In genomic region chr15:64443747-64444621, GRCh38 we compare ENCODE assay signal across 8 cellular contexts. TPM values are rescaled to one million over a fixed set of nuclear protein-coding genes. Genes with fewer than 3 reads are reported as not detected.
DNase-seq lines count a peak whose midpoint lies in the region; ATAC-seq and TF ChIP-seq lines count a peak whose summit lies in the region.

No MANE protein-coding gene starts in this region.

- no peak overlapping the region for H3K9ac ChIP-seq in fibroblast of lung (ENCODE audit: insufficient read depth, low read length)

- H3K4me2 ChIP-seq in fibroblast of lung (ENCODE audit: extremely low read depth, insufficient read depth, low read length), result peak overlapping the region; percentile 72

- ATAC-seq in GM21825 (IDR thresholded peaks at IDR 0.05; ENCODE audit: unreplicated experiment) (peak; percentile 46), GM18517 (IDR thresholded peaks at IDR 0.05; ENCODE audit: unreplicated experiment) (no peak), GM19467 (IDR thresholded peaks at IDR 0.05; ENCODE audit: unreplicated experiment) (no peak)

- no peak overlapping the region; the same call in none of the 2 replicates for H3K4me3 ChIP-seq in GM06990 (replicated peaks; ENCODE audit: low read depth, low read length)
- no peak overlapping the region for H3K4me3 ChIP-seq in fibroblast of lung (replicated peaks in 1 of 4; ENCODE audit: control extremely low read depth in 1 of 4, insufficient read depth in 1 of 4, low read depth in 3 of 4, low read length in 4 of 4)
- H3K4me3 ChIP-seq in stomach, result no peak overlapping the region

- peak; percentile 59 for DNase-seq in GM06990 (ENCODE audit: extremely low read depth, insufficient read length)
- DNase-seq in RWPE1 (ENCODE audit: low spot score), result peak; percentile 90
- peak; percentile 78 to 93 for DNase-seq in fibroblast of lung (ENCODE audit: low read depth in 2 of 2)
- no peak for DNase-seq in stomach
- DNase-seq in HK-2 (ENCODE audit: unreplicated experiment), result no peak

- H3K79me2 ChIP-seq in fibroblast of lung (ENCODE audit: control insufficient read depth, insufficient read depth, low read length), result no peaks in the 10 kb centered on the region

- H3K4me1 ChIP-seq in fibroblast of lung (ENCODE audit: control insufficient read depth, extremely low read depth, insufficient read depth, low read length) (peaks cover 5% of the 10 kb centered on the region), stomach (peaks cover 7 to 23% (median 17%) of the 10 kb centered on the region in 4 donors)

- no peak for TF ChIP-seq EP300 in stomach (IDR thresholded peaks at IDR 0.05)

- TF ChIP-seq CTCF in GM06990 (IDR thresholded peaks at IDR 0.05; ENCODE audit: insufficient read depth, low read length, poor library complexity, severe bottlenecking), result no peak
- TF ChIP-seq CTCF in RWPE1 (conservative IDR thresholded peaks at IDR 0.05; ENCODE audit: low read depth), result no peak
- no peak for TF ChIP-seq CTCF in fibroblast of lung (conservative IDR thresholded peaks at IDR 0.05 in 1 of 2, IDR thresholded peaks at IDR 0.05 in 1 of 2; ENCODE audit: low read depth in 1 of 2, low read length in 2 of 2)
- no peak for TF ChIP-seq CTCF in stomach (IDR thresholded peaks at IDR 0.05)

- H4K20me1 ChIP-seq in fibroblast of lung (ENCODE audit: control insufficient read depth, extremely low read depth, insufficient read depth, low read length), result no peaks in the 10 kb centered on the region

- H3K9me3 ChIP-seq in fibroblast of lung (ENCODE audit: control insufficient read depth, insufficient read depth, low read depth, low read length) (no peaks in the 10 kb centered on the region), stomach (no peaks in the 10 kb centered on the region)

- peaks cover 3% of the 10 kb centered on the region for H3K36me3 ChIP-seq in GM06990 (ENCODE audit: control insufficient read depth, insufficient read depth, low read length)
- H3K36me3 ChIP-seq in fibroblast of lung (ENCODE audit: control insufficient read depth, insufficient read depth, low read length), result no peaks in the 10 kb centered on the region
- peaks cover 3 to 49% (median 43%) of the 10 kb centered on the region in 4 donors for H3K36me3 ChIP-seq in stomach

- CTCF ChIA-PET in RWPE1 (lab: Yijun Ruan, JAX), result interaction anchor here (0.6 kb wide), 2 partner anchors 16 to 280 kb away, joined by 4 to 5 read pairs; partner anchors contain the start of gene ZNF609

- POLR2A ChIA-PET in RWPE1 (lab: Yijun Ruan, JAX; ENCODE audit: low non-redundant PET), result no interaction called here

- intact Hi-C loops in stomach (cut with DNase I; ENCODE audit: low total_unique reads), result no loop called here

- no peak overlapping the region for H2AFZ ChIP-seq in fibroblast of lung (ENCODE audit: low read length)

- TF ChIP-seq POLR2A in stomach (IDR thresholded peaks at IDR 0.05), result no peak

- H3K27me3 ChIP-seq in GM06990 (replicated peaks; ENCODE audit: control insufficient read depth, insufficient read depth, low read length) (no peaks in the 10 kb centered on the region), fibroblast of lung (ENCODE audit: control insufficient read depth, insufficient read depth, low read length) (no peaks in the 10 kb centered on the region), stomach (no peaks in the 10 kb centered on the region)

- H3K27ac ChIP-seq in RWPE1 (no peak overlapping the region), fibroblast of lung (ENCODE audit: insufficient read depth, low read length) (peak overlapping the region; percentile 12), stomach (peak overlapping the region in 4 of 5 donors; percentile 22 to 56 (median 41))

- WGBS in stomach, 5 donors, result 54 to 64% (median 63%) methylated on average over 3 of the region's 3 CpGs

RNA-seq across cellular contexts. Expression of gene ZNF609, which starts 16.4 kb away (rescaled TPM):
- total RNA-seq in fibroblast of lung (11.3 and 14.7 TPM in 2 replicates), stomach (10 to 100 TPM; 23.2 to 64.7 (median 32.5) TPM)
- polyA plus RNA-seq in fibroblast of lung (10.8 and 13.1 TPM in 2 replicates), stomach (1 to 10 TPM; 2.7 to 7.0 (median 6.5) TPM)
- polyA plus RNA-seq in fibroblast of lung (2012), result 10.0 and 13.0 TPM in 2 replicates
- 20.6 and 154 TPM in 2 replicates for polyA minus RNA-seq in fibroblast of lung (ENCODE audit: low replicate concordance)

RNA-seq across cellular contexts. Expression of gene TRIP4, which starts 56.3 kb away (rescaled TPM):
- total RNA-seq in fibroblast of lung, result 9.5 and 13.9 TPM in 2 replicates
- polyA plus RNA-seq in fibroblast of lung, result 25.5 and 30.2 TPM in 2 replicates
- polyA plus RNA-seq in fibroblast of lung (2012), result 23.2 and 24.6 TPM in 2 replicates
- 2.5 and 16.2 TPM in 2 replicates for polyA minus RNA-seq in fibroblast of lung (ENCODE audit: low replicate concordance)
- total RNA-seq in stomach, result 10 to 100 TPM in 3 of 5 donors, 1 to 10 TPM in 2; 1.8 to 59.4 (median 15.5) TPM
- 10 to 100 TPM; 21.0 to 35.1 (median 23.1) TPM for polyA plus RNA-seq in stomach

Comparison
In these comparisons a context has a peak if more than half of its experiments do, and no peak if none do; other contexts are left out.
1. DNase-seq: peak in GM06990 (single experiment), RWPE1 (single experiment) and fibroblast of lung (2 of 2); none in stomach (single experiment) and HK-2 (single experiment).